In genomic region chr11:2276280-2276998, GRCh38 we compare ENCODE assay signal across 1 cellular context.
TF ChIP-seq lines count a peak whose summit lies in the region.

No MANE protein-coding gene starts in this region.

TF ChIP-seq in HepG2, 621 proteins besides CTCF, POLR2A, EP300 and RAD21:
- TF ChIP-seq NFKB2 (CRISPR knock-in tag; IDR thresholded peaks at IDR 0.05; ENCODE audit: borderline replicate concordance) (no peak), UBTF (CRISPR knock-in tag; IDR thresholded peaks at IDR 0.05) (no peak), REST (IDR thresholded peaks at IDR 0.05; ENCODE audit: borderline replicate concordance in 1 of 2, low read depth in 1 of 2, low read length in 2 of 2) (no peak), DMTF1 (CRISPR knock-in tag; IDR thresholded peaks at IDR 0.05) (no peak), SMAD1 (CRISPR knock-in tag; IDR thresholded peaks at IDR 0.05; ENCODE audit: borderline replicate concordance, low read depth) (no peak), ZEB1 (IDR thresholded peaks at IDR 0.05; ENCODE audit: insufficient replicate concordance, low read depth) (no peak), ZNF547 (CRISPR knock-in tag; IDR thresholded peaks at IDR 0.05) (no peak), ZNF335 (CRISPR knock-in tag; IDR thresholded peaks at IDR 0.05) (no peak), PAX8 (CRISPR knock-in tag; IDR thresholded peaks at IDR 0.05; ENCODE audit: borderline replicate concordance) (no peak)
